ENCODE assay signal across 22 cellular contexts in genomic region chr4:82388405-82388804, GRCh38. TPM values are rescaled to one million over a fixed set of nuclear protein-coding genes. Genes with fewer than 3 reads are reported as not detected.
A peak's percentile ranks its signal among the peaks of the same experiment; 100 is the strongest.
DNase-seq lines count a peak whose midpoint lies in the region; ATAC-seq, FAIRE-seq and TF ChIP-seq lines count a peak whose summit lies in the region.
"Had no signal": no experiment of that assay in that cellular context is flagged by ENCODE, and none has a peak within 500 bp of the region (broad histone marks: within the 10 kb centered on the region; RNA-seq: fewer than 3 reads in every experiment).

No MANE protein-coding gene starts in this region.

- no peaks in the 10 kb centered on the region for H3K27me3 ChIP-seq in HCT116 (ENCODE audit: insufficient read depth, low read length)
- H3K27me3 ChIP-seq: dorsolateral prefrontal cortex had no signal

- BruUV-seq in HCT116 (replicated peaks; lab: Mats Ljungman, UMichigan), result no TSS peak

- no peaks in the 10 kb centered on the region; a peak in 1 of 4 replicates for H3K4me1 ChIP-seq in HCT116 (ENCODE audit: control insufficient read depth in 1 of 2, insufficient read depth in 2 of 2, low read length in 2 of 2)

- peak; percentile 68 for ATAC-seq in HCT116
- peak; percentile 44; the same call in 1 of the 2 replicates for ATAC-seq in WTC11
- ATAC-seq in HG02938 (IDR thresholded peaks at IDR 0.05; ENCODE audit: unreplicated experiment), result no peak
- ATAC-seq in GM19023 (IDR thresholded peaks at IDR 0.05; ENCODE audit: unreplicated experiment), result no peak

- no peak overlapping the region for H3K4me3 Mint-ChIP-seq in WTC11
- no peak overlapping the region for H3K4me3 Mint-ChIP-seq in T-helper 2 cell treated with Interferon-gamma antibody and Interleukin-4, amounts not matched to agents 5 μg/mL and 100 μg/mL, for 36 hours
- H3K4me3 Mint-ChIP-seq: nephron had no signal

- H3K9me3 ChIP-seq in HCT116 (ENCODE audit: control insufficient read depth in 1 of 2, insufficient read depth in 1 of 2, low read depth in 1 of 2, low read length in 2 of 2), result no peaks in the 10 kb centered on the region

- H3K79me2 ChIP-seq in HCT116 (ENCODE audit: insufficient read depth, low read length), result no peaks in the 10 kb centered on the region

- peaks cover 16% of the 10 kb centered on the region for H3K36me3 Mint-ChIP-seq in WTC11
- H3K36me3 Mint-ChIP-seq in T-helper 2 cell treated with Interferon-gamma antibody and Interleukin-4, amounts not matched to agents 5 μg/mL and 100 μg/mL, for 36 hours (ENCODE audit: low read depth), result no peaks in the 10 kb centered on the region

- intact Hi-C loops in HCT116 (cut with micrococcal nuclease), result no loop called here

- no peak overlapping the region for H3K4me2 ChIP-seq in HCT116 (ENCODE audit: low read length)

- H3K27ac ChIP-seq in HCT116 (ENCODE audit: low read depth, low read length), result no peak overlapping the region
- H3K27ac ChIP-seq: skin epidermis had no signal

- CTCF ChIA-PET in HCT116 (lab: Charles Lee) (interaction anchor here (0.9 kb wide), 1 partner anchor 8 kb away, joined by 3 read pairs; no protein-coding TSS in a partner anchor), WTC11 (lab: Charles Lee) (interaction anchor here (0.6 to 1.5 kb wide), 3 partner anchors 8 to 113 kb away, joined by 3 to 6 read pairs (median 4); no protein-coding TSS in a partner anchor)

- peaks cover 25% of the 10 kb centered on the region for H3K9me3 Mint-ChIP-seq in WTC11
- no peaks in the 10 kb centered on the region for H3K9me3 Mint-ChIP-seq in T-helper 2 cell treated with Interferon-gamma antibody and Interleukin-4, amounts not matched to agents 5 μg/mL and 100 μg/mL, for 36 hours

- peak; percentile 18 to 22 (median 21); a peak in 2 of 6 replicates for TF ChIP-seq CTCF in HCT116 (IDR thresholded peaks at IDR 0.05 in 2 of 3, conservative IDR thresholded peaks at IDR 0.05 in 1 of 3; ENCODE audit: borderline replicate concordance in 1 of 3, insufficient read depth in 1 of 3, low read depth in 2 of 3, low read length in 2 of 3)
- no peak for TF ChIP-seq CTCF in WTC11 (IDR thresholded peaks at IDR 0.05)

- no peaks in the 10 kb centered on the region for H3K36me3 ChIP-seq in HCT116 (ENCODE audit: control insufficient read depth in 1 of 2, insufficient read depth in 2 of 2, low read length in 2 of 2)

- no peak overlapping the region for H2AFZ ChIP-seq in HCT116 (ENCODE audit: low read depth, low read length, poor library complexity, severe bottlenecking)

- peaks cover 8% of the 10 kb centered on the region for H3K4me1 Mint-ChIP-seq in WTC11
- H3K4me1 Mint-ChIP-seq in T-helper 2 cell treated with Interferon-gamma antibody and Interleukin-4, amounts not matched to agents 5 μg/mL and 100 μg/mL, for 36 hours (ENCODE audit: low read depth), result no peaks in the 10 kb centered on the region

- H4K20me1 ChIP-seq in HCT116 (ENCODE audit: insufficient read depth), result no peaks in the 10 kb centered on the region

- no peak for FAIRE-seq in frontal cortex (lab: Jason Lieb, UNC)
- FAIRE-seq: G401.6, GM12892 had no signal

- peak; percentile 74 for DNase-seq in COLO829 (ENCODE audit: low spot score)
- no peak for DNase-seq in HCT116 (ENCODE audit: low read depth, low spot score)
- no peak for DNase-seq in WTC11 (ENCODE audit: low spot score)
- DNase-seq in left kidney (ENCODE audit: low read depth, low spot score), result peak; percentile 16
- DNase-seq in frontal cortex (ENCODE audit: low spot score in 2 of 2), result no peak
- DNase-seq in T-helper 2 cell treated with Interferon-gamma antibody and Interleukin-4, amounts not matched to agents 5 μg/mL and 100 μg/mL, for 36 hours (ENCODE audit: low spot score), result no peak
- DNase-seq: activated effector memory CD4-positive, alpha-beta T cell treated with anti-CD3 and anti-CD28 coated beads, Interleukin-2, amount 50 U/mL, for 16 hours; dorsolateral prefrontal cortex; IMR-90; mesendoderm; MV-4-11; NCI-H2029 treated with DMSO at 0.1 percent for 48 hours; NCI-H510A; OCI-M1; stimulated activated CD4-positive, alpha-beta T cell treated with anti-CD3 and anti-CD28 coated beads, Interleukin-4, amount 100 ng/mL, for 1 hour; T1000 had no signal

- H3K27me3 Mint-ChIP-seq in WTC11 (ENCODE audit: low read depth), result peaks cover 9% of the 10 kb centered on the region
- H3K27me3 Mint-ChIP-seq in T-helper 2 cell treated with Interferon-gamma antibody and Interleukin-4, amounts not matched to agents 5 μg/mL and 100 μg/mL, for 36 hours (ENCODE audit: low read depth), result no peaks in the 10 kb centered on the region

- H3K4me3 ChIP-seq in HCT116 (replicated peaks in 1 of 2; ENCODE audit: low read depth in 1 of 2, low read length in 2 of 2), result no peak overlapping the region
- H3K4me3 ChIP-seq: dorsolateral prefrontal cortex, skin epidermis had no signal

- H3K9ac ChIP-seq in HCT116 (ENCODE audit: low read length), result no peak overlapping the region

- POLR2A ChIA-PET in HCT116 (lab: Charles Lee), result interaction anchor here (1.1 to 1.4 kb wide), 2 partner anchors 9 to 41 kb away, joined by 3 read pairs; no protein-coding TSS in a partner anchor
- POLR2A ChIA-PET in WTC11 (lab: Charles Lee), result no interaction called here

- RAD21 ChIA-PET in HCT116 (lab: Charles Lee; ENCODE audit: low non-redundant PET in 1 of 2, low total read pairs in 2 of 2, uncharacterized antibody in 2 of 2, unreplicated experiment in 2 of 2), result no interaction called here

- H3K9me2 ChIP-seq in HCT116 (ENCODE audit: insufficient read depth), result no peaks in the 10 kb centered on the region

- no peak overlapping the region for H3K27ac Mint-ChIP-seq in WTC11
- H3K27ac Mint-ChIP-seq in T-helper 2 cell treated with Interferon-gamma antibody and Interleukin-4, amounts not matched to agents 5 μg/mL and 100 μg/mL, for 36 hours, result no peak overlapping the region
- H3K27ac Mint-ChIP-seq: nephron had no signal

- peak; percentile 51 for TF ChIP-seq RAD21 in HCT116 (IDR thresholded peaks at IDR 0.05; ENCODE audit: low read depth)

- no peak for TF ChIP-seq POLR2A in HCT116 (IDR thresholded peaks at IDR 0.05; ENCODE audit: borderline replicate concordance, extremely low read depth, insufficient read depth, insufficient read length)

TF ChIP-seq in HCT116, 20 proteins besides CTCF, POLR2A, EP300 and RAD21:
- TF ChIP-seq CBX3 (IDR thresholded peaks at IDR 0.05; ENCODE audit: low read depth) (0 out of 2 replicates have a peak, but pooled peaks have one; percentile 22), POLR2AphosphoS5 (IDR thresholded peaks at IDR 0.05; ENCODE audit: low read depth, low read length) (no peak)

TF ChIP-seq in WTC11, 78 proteins besides CTCF, POLR2A, EP300 and RAD21:
- TF ChIP-seq ZNF416 (CRISPR knock-in tag; IDR thresholded peaks at IDR 0.05) (no peak), ATF3 (CRISPR knock-in tag; conservative IDR thresholded peaks at IDR 0.05) (no peak), NFE2L1 (CRISPR knock-in tag; IDR thresholded peaks at IDR 0.05) (no peak), E2F1 (CRISPR knock-in tag; IDR thresholded peaks at IDR 0.05) (no peak), ZNF512 (CRISPR knock-in tag; IDR thresholded peaks at IDR 0.05; ENCODE audit: borderline replicate concordance) (no peak), MXD4 (CRISPR knock-in tag; IDR thresholded peaks at IDR 0.05; ENCODE audit: borderline replicate concordance) (no peak)
TF ChIP-seq in WTC11: peak in this region for 0.

RNA-seq across cellular contexts. Expression of gene HNRNPD, which starts 14.6 kb away (rescaled TPM):
- total RNA-seq in HCT116 (2021; ENCODE audit: unreplicated experiment), result 357 TPM
- polyA plus RNA-seq in HCT116 (2012), result 258 and 261 TPM in 2 replicates
- total RNA-seq in WTC11 (2021), result 493 to 580 TPM (median 496 TPM) in 3 replicates
- 49.3 TPM for total RNA-seq in frontal cortex

RNA-seq across cellular contexts. Expression of gene HNRNPDL, which starts 41.9 kb away (rescaled TPM):
- total RNA-seq in HCT116 (2021; ENCODE audit: unreplicated experiment) (206 TPM), WTC11 (2021) (346 to 361 TPM (median 359 TPM) in 3 replicates), frontal cortex (314 TPM)
- 132 and 162 TPM in 2 replicates for polyA plus RNA-seq in HCT116 (2012)

RNA-seq across cellular contexts. Expression of gene ENOPH1, which starts 42.0 kb away (rescaled TPM):
- total RNA-seq in HCT116 (2021; ENCODE audit: unreplicated experiment) (53.4 TPM), WTC11 (2021) (72.3 to 78.3 TPM (median 75.0 TPM) in 3 replicates), frontal cortex (108 TPM)
- polyA plus RNA-seq in HCT116 (2012), result 37.1 and 43.2 TPM in 2 replicates

Comparison
In these comparisons a context has a peak if more than half of its experiments do, and no peak if none do; other contexts are left out.
1. DNase-seq: peak in COLO829 (single experiment) and left kidney (single experiment); none in HCT116 (single experiment), WTC11 (single experiment), frontal cortex (0 of 2) and T-helper 2 cell treated with Interferon-gamma antibody and Interleukin-4, amounts not matched to agents 5 μg/mL and 100 μg/mL, for 36 hours (single experiment).
2. ATAC-seq: peak in HCT116 (single experiment) and WTC11 (single experiment); none in HG02938 (single experiment) and GM19023 (single experiment).